ENCODE assay signal across 8 cellular contexts in genomic region chr2:199979841-199980628, GRCh38. TPM values are rescaled to one million over a fixed set of nuclear protein-coding genes. Genes with fewer than 3 reads are reported as not detected.
DNase-seq lines count a peak whose midpoint lies in the region; ATAC-seq and TF ChIP-seq lines count a peak whose summit lies in the region.

No MANE protein-coding gene starts in this region.

- H3K27ac ChIP-seq in muscle layer of colon (ENCODE audit: low read depth, low read length), result no peak overlapping the region

- ATAC-seq in HG03159 (IDR thresholded peaks at IDR 0.05; ENCODE audit: unreplicated experiment), result peak; percentile 37
- peak; percentile 48 for ATAC-seq in activated CD8-positive, alpha-beta memory T cell treated with anti-CD3 and anti-CD28 coated beads, Interleukin-2, amount 10 ng/mL, durations not matched to agents 7 days and 5 days
- ATAC-seq in GM18502 (IDR thresholded peaks at IDR 0.05; ENCODE audit: poor library complexity, unreplicated experiment), result no peak

- peak; percentile 80 for TF ChIP-seq CTCF in epithelial cell of esophagus (IDR thresholded peaks at IDR 0.05; ENCODE audit: insufficient read depth, low read depth, low read length, missing control alignments)

- peaks cover 3% of the 10 kb centered on the region for H3K36me3 Mint-ChIP-seq in activated CD8-positive, alpha-beta memory T cell treated with anti-CD3 and anti-CD28 coated beads, Interleukin-2, amount 10 ng/mL, durations not matched to agents 7 days and 5 days

- H3K9ac ChIP-seq in NT2/D1 (ENCODE audit: insufficient read length, low read depth) (peak overlapping the region; percentile 65), muscle layer of colon (ENCODE audit: low read length) (peak overlapping the region; percentile 34)

- H3K9me3 ChIP-seq in NT2/D1 (ENCODE audit: insufficient read depth, low read length), result no peaks in the 10 kb centered on the region
- H3K9me3 ChIP-seq in muscle layer of colon (ENCODE audit: low read length), result no peaks in the 10 kb centered on the region

- H3K4me1 ChIP-seq in NT2/D1 (ENCODE audit: insufficient read depth, insufficient read length), result peaks cover 2% of the 10 kb centered on the region
- H3K4me1 ChIP-seq in muscle layer of colon (ENCODE audit: insufficient read depth, low read length), result no peaks in the 10 kb centered on the region

- peak overlapping the region; percentile 31 for H3K4me3 Mint-ChIP-seq in activated CD8-positive, alpha-beta memory T cell treated with anti-CD3 and anti-CD28 coated beads, Interleukin-2, amount 10 ng/mL, durations not matched to agents 7 days and 5 days

- H3K27ac Mint-ChIP-seq in activated CD8-positive, alpha-beta memory T cell treated with anti-CD3 and anti-CD28 coated beads, Interleukin-2, amount 10 ng/mL, durations not matched to agents 7 days and 5 days, result peak overlapping the region; percentile 36

- H3K4me3 ChIP-seq in NT2/D1 (ENCODE audit: insufficient read length, low read depth), result no peak overlapping the region
- H3K4me3 ChIP-seq in epithelial cell of esophagus (ENCODE audit: low read length), result no peak overlapping the region
- peak overlapping the region in 1 of 2 donors; percentile 30 for H3K4me3 ChIP-seq in muscle layer of colon (ENCODE audit: low read depth in 1 of 2, low read length in 2 of 2)

- DNase-seq in GM04503 (ENCODE audit: low read depth), result peak; percentile 33
- peak; percentile 73 for DNase-seq in NT2/D1 (ENCODE audit: low read depth, low spot score)
- DNase-seq in activated CD8-positive, alpha-beta memory T cell treated with anti-CD3 and anti-CD28 coated beads, Interleukin-2, amount 10 ng/mL, durations not matched to agents 7 days and 5 days, result peak; percentile 88
- peak; percentile 79 for DNase-seq in epithelial cell of esophagus (ENCODE audit: low read depth)
- peak; percentile 76 for DNase-seq in stimulated activated CD8-positive, alpha-beta memory T cell treated with anti-CD3 and anti-CD28 coated beads, Interleukin-4, amount 100 ng/mL, for 24 hours (ENCODE audit: low read depth)

- H3K4me1 Mint-ChIP-seq in activated CD8-positive, alpha-beta memory T cell treated with anti-CD3 and anti-CD28 coated beads, Interleukin-2, amount 10 ng/mL, durations not matched to agents 7 days and 5 days, result peaks cover 29% of the 10 kb centered on the region

- no peaks in the 10 kb centered on the region for H3K27me3 Mint-ChIP-seq in activated CD8-positive, alpha-beta memory T cell treated with anti-CD3 and anti-CD28 coated beads, Interleukin-2, amount 10 ng/mL, durations not matched to agents 7 days and 5 days

- no peaks in the 10 kb centered on the region for H3K9me3 Mint-ChIP-seq in activated CD8-positive, alpha-beta memory T cell treated with anti-CD3 and anti-CD28 coated beads, Interleukin-2, amount 10 ng/mL, durations not matched to agents 7 days and 5 days (ENCODE audit: low read depth)

- H3K27me3 ChIP-seq in NT2/D1 (ENCODE audit: insufficient read depth, insufficient read length) (no peaks in the 10 kb centered on the region), muscle layer of colon (ENCODE audit: control insufficient read depth in 1 of 2, insufficient read depth in 2 of 2, low read length in 2 of 2) (no peaks in the 10 kb centered on the region)

- CTCF ChIA-PET in activated CD8-positive, alpha-beta memory T cell treated with anti-CD3 and anti-CD28 coated beads, Interleukin-2, amount 10 ng/mL, durations not matched to agents 7 days and 5 days (lab: Charles Lee), result interaction anchor here (0.7 to 4.0 kb wide), 20 partner anchors 9 to 1231 kb away, joined by 3 to 70 read pairs (median 4); partner anchors contain the start of gene KCTD18

- H3K36me3 ChIP-seq in NT2/D1 (ENCODE audit: insufficient read depth, insufficient read length, low read length), result no peaks in the 10 kb centered on the region
- H3K36me3 ChIP-seq in muscle layer of colon (ENCODE audit: insufficient read depth, low read length), result no peaks in the 10 kb centered on the region

RNA-seq across cellular contexts. Expression of gene MAIP1, which starts 24.7 kb away (rescaled TPM):
- 10 to 100 TPM; 22.0 to 26.3 TPM for total RNA-seq in activated CD8-positive, alpha-beta memory T cell treated with anti-CD3 and anti-CD28 coated beads, Interleukin-2, amount 10 ng/mL, durations not matched to agents 7 days and 5 days

RNA-seq across cellular contexts. Expression of gene TYW5, which starts 24.7 kb away (rescaled TPM):
- total RNA-seq in activated CD8-positive, alpha-beta memory T cell treated with anti-CD3 and anti-CD28 coated beads, Interleukin-2, amount 10 ng/mL, durations not matched to agents 7 days and 5 days, result 10 to 100 TPM; 12.1 to 12.6 TPM

Comparison
In these comparisons a context has a peak if more than half of its experiments do, and no peak if none do; other contexts are left out.
1. DNase-seq: peak in every context shown above with its lines; median percentile 88 in activated CD8-positive, alpha-beta memory T cell treated with anti-CD3 and anti-CD28 coated beads, Interleukin-2, amount 10 ng/mL, durations not matched to agents 7 days and 5 days; 79 in epithelial cell of esophagus; 76 in stimulated activated CD8-positive, alpha-beta memory T cell treated with anti-CD3 and anti-CD28 coated beads, Interleukin-4, amount 100 ng/mL, for 24 hours; 73 in NT2/D1; 33 in GM04503.